Comparison of ENCODE assay signal across 13 cellular contexts in the genomic region with DNA sequence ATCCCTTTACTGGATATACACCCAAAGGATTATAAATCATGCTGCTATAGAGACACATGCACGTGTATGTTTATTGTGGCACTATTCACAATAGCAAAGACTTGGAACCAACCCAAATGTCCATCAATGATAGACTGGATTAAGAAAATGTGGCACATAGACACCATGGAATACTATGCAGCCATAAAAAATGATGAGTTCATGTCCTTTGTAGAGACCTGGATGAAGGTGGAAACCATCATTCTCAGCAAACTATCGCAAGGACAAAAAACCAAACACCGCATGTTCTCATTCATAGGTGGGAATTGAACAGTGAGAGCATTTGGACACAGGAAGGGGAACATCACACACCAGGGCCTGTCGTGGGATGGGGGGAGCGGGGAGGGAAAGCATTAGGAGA. TPM values are rescaled to one million over a fixed set of nuclear protein-coding genes. Genes with fewer than 3 reads are reported as not detected.
"Had no signal": no experiment of that assay in that cellular context is flagged by ENCODE, and none has a peak within 500 bp of the region (broad histone marks: within the 10 kb centered on the region; RNA-seq: fewer than 3 reads in every experiment).

No MANE protein-coding gene starts in this region.

RNA-seq across cellular contexts. Expression of a gene that starts 58.0 kb away (rescaled TPM):
- total RNA-seq: activated B cell treated with CpG ODN at 0.5 μM for 24 hours; activated CD4-positive, alpha-beta memory T cell treated with anti-CD3 and anti-CD28 coated beads for 36 hours; activated CD4-positive, alpha-beta memory T cell treated with anti-CD3 and anti-CD28 coated beads, Interleukin-2, amount 10 ng/mL, durations not matched to agents 7 days and 5 days; activated CD4-positive, alpha-beta T cell treated with anti-CD3 and anti-CD28 coated beads for 36 hours; activated CD4-positive, alpha-beta T cell treated with anti-CD3 and anti-CD28 coated beads, Interleukin-2, amount 10 ng/mL, durations not matched to agents 24 days and 14 days; activated CD4-positive, alpha-beta T cell treated with anti-CD3 and anti-CD28 coated beads, Interleukin-2, amount 10 ng/mL, durations not matched to agents 7 days and 5 days; activated CD8-positive, alpha-beta memory T cell treated with anti-CD3 and anti-CD28 coated beads for 36 hours; activated CD8-positive, alpha-beta memory T cell treated with anti-CD3 and anti-CD28 coated beads, Interleukin-2, amount 10 ng/mL, durations not matched to agents 7 days and 5 days; activated CD8-positive, alpha-beta T cell treated with anti-CD3 and anti-CD28 coated beads for 36 hours; activated CD8-positive, alpha-beta T cell treated with anti-CD3 and anti-CD28 coated beads, Interleukin-2, amount 10 ng/mL, durations not matched to agents 7 days and 5 days; T-helper 1 cell treated with Interleukin-12 subunit alpha and Interleukin-12 subunit beta and Interleukin-4 antibody, amounts not matched to agents 30 ng/mL and 1 ng/mL, for 36 hours; T-helper 17 cell; T-helper 2 cell treated with Interferon-gamma antibody and Interleukin-4, amounts not matched to agents 100 ng/mL and 5 ng/mL, for 36 hours had no signal
